12 cellular contexts compared by ENCODE assay signal in the genomic region with DNA sequence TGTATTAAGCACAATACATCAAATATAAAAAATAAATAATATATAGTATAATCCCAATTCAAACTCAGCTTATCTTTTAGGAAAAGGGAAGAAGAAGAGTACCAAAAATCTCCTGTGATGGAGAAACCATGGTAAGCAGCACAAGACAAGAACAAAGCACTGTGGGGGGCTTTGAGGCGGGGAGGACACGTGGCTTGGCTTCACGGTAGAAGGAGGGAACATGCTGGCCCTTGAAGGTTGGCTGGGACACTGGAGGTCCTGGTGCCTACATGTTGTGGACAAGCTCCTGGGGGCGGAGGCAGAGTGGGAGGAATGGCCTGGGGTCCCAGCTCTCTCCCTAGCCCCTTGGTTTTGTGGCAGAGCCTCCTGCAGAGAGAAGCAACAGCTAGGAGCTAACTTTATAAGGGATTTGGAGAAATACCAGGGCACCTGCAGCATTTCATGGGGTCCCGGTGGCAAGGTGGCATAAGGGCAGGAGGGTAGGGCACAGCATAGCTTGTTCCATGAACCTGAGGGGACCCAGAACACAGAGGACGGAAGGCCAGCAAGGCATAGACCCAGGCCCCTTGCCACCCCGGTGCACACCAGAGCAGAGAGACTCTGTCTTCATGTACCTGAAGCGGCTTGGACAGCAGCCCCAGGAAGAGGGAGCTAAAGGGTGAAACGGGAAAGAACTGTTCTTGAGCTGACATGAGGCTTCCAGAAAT.
DNase-seq lines count a peak whose midpoint lies in the region; TF ChIP-seq lines count a peak whose summit lies in the region.
"Had no signal": no experiment of that assay in that cellular context is flagged by ENCODE, and none has a peak within 500 bp of the region (broad histone marks: within the 10 kb centered on the region; RNA-seq: fewer than 3 reads in every experiment).

No MANE protein-coding gene starts in this region.

- H3K27me3 Mint-ChIP-seq in activated CD4-positive, alpha-beta memory T cell treated with anti-CD3 and anti-CD28 coated beads, Interleukin-2, amount 10 ng/mL, durations not matched to agents 7 days and 5 days = peaks cover 6% of the 10 kb centered on the region
- peaks cover 2% of the 10 kb centered on the region for H3K27me3 Mint-ChIP-seq in activated CD4-positive, alpha-beta memory T cell treated with anti-CD3 and anti-CD28 coated beads for 36 hours

- H3K4me3 Mint-ChIP-seq in activated CD4-positive, alpha-beta memory T cell treated with anti-CD3 and anti-CD28 coated beads, Interleukin-2, amount 10 ng/mL, durations not matched to agents 7 days and 5 days = no peak overlapping the region
- no peak overlapping the region for H3K4me3 Mint-ChIP-seq in activated CD4-positive, alpha-beta memory T cell treated with anti-CD3 and anti-CD28 coated beads for 36 hours

- intact Hi-C loops in activated CD4-positive, alpha-beta memory T cell treated with anti-CD3 and anti-CD28 coated beads for 36 hours (cut with micrococcal nuclease) = no loop called here

- no peak for TF ChIP-seq CTCF in HL-60 (IDR thresholded peaks at IDR 0.05; ENCODE audit: insufficient read depth, low read length)

- H3K27ac Mint-ChIP-seq in activated CD4-positive, alpha-beta memory T cell treated with anti-CD3 and anti-CD28 coated beads, Interleukin-2, amount 10 ng/mL, durations not matched to agents 7 days and 5 days = peak overlapping the region; percentile 95
- H3K27ac Mint-ChIP-seq in activated CD4-positive, alpha-beta memory T cell treated with anti-CD3 and anti-CD28 coated beads for 36 hours = no peak overlapping the region

- H3K27me3 ChIP-seq in HL-60 (ENCODE audit: insufficient read depth, poor library complexity, severe bottlenecking) = no peaks in the 10 kb centered on the region
- H3K27me3 ChIP-seq in MG63 = peaks cover 4% of the 10 kb centered on the region; the same call in 1 of the 2 replicates

- no peak for DNase-seq in activated CD4-positive, alpha-beta memory T cell treated with anti-CD3 and anti-CD28 coated beads, Interleukin-2, amount 10 ng/mL, durations not matched to agents 7 days and 5 days
- DNase-seq in activated CD4-positive, alpha-beta memory T cell treated with anti-CD3 and anti-CD28 coated beads for 36 hours = no peak
- DNase-seq in HL-60 (ENCODE audit: low read depth in 1 of 2, low spot score in 1 of 2) = no peak
- no peak for DNase-seq in caudate nucleus (lab: John Stamatoyannopoulos, UW)
- DNase-seq in MG63 = no peak
- no peak for DNase-seq in NCI-H226
- DNase-seq in stimulated activated CD4-positive, alpha-beta T cell treated with anti-CD3 and anti-CD28 coated beads, Interleukin-4, amount 100 ng/mL, for 24 hours = no peak
- DNase-seq: activated effector memory CD4-positive, alpha-beta T cell treated with anti-CD3 and anti-CD28 coated beads, Interleukin-2, amount 50 U/mL, for 16 hours; NCI-H1930; NCI-H446 treated with DMSO at 0.1 percent for 48 hours; stimulated activated naive CD8-positive, alpha-beta T cell treated with anti-CD3 and anti-CD28 coated beads, Interleukin-15, Interleukin-2, amounts not matched to agents 100 U/mL and 50 U/mL, for 24 hours had no signal

- POLR2A ChIA-PET in activated CD4-positive, alpha-beta memory T cell treated with anti-CD3 and anti-CD28 coated beads, Interleukin-2, amount 10 ng/mL, durations not matched to agents 7 days and 5 days (lab: Charles Lee) = interaction anchor here (0.9 to 2.5 kb wide), 6 partner anchors 8 to 71 kb away, joined by 3 to 21 read pairs (median 6); no protein-coding TSS in a partner anchor
- POLR2A ChIA-PET in activated CD4-positive, alpha-beta memory T cell treated with anti-CD3 and anti-CD28 coated beads for 36 hours (lab: Charles Lee) = no interaction called here

- H3K9me3 Mint-ChIP-seq in activated CD4-positive, alpha-beta memory T cell treated with anti-CD3 and anti-CD28 coated beads, Interleukin-2, amount 10 ng/mL, durations not matched to agents 7 days and 5 days = peaks cover 7% of the 10 kb centered on the region
- no peaks in the 10 kb centered on the region for H3K9me3 Mint-ChIP-seq in activated CD4-positive, alpha-beta memory T cell treated with anti-CD3 and anti-CD28 coated beads for 36 hours

- H3K27ac ChIP-seq in HL-60 (replicated peaks) = peak overlapping the region; percentile 76
- H3K27ac ChIP-seq in caudate nucleus (ENCODE audit: low read depth, low read length) = peak overlapping the region; percentile 13
- H3K27ac ChIP-seq in skin epidermis = peak overlapping the region in 17 of 21 experiments; percentile 1 to 72 (median 29)

- peaks cover 15% of the 10 kb centered on the region for H3K36me3 Mint-ChIP-seq in activated CD4-positive, alpha-beta memory T cell treated with anti-CD3 and anti-CD28 coated beads, Interleukin-2, amount 10 ng/mL, durations not matched to agents 7 days and 5 days (ENCODE audit: low read depth)
- peaks cover 2% of the 10 kb centered on the region for H3K36me3 Mint-ChIP-seq in activated CD4-positive, alpha-beta memory T cell treated with anti-CD3 and anti-CD28 coated beads for 36 hours

- CTCF ChIA-PET in activated CD4-positive, alpha-beta memory T cell treated with anti-CD3 and anti-CD28 coated beads, Interleukin-2, amount 10 ng/mL, durations not matched to agents 7 days and 5 days (lab: Charles Lee) = interaction anchor here (1.4 to 4.3 kb wide), 2 partner anchors 16 to 47 kb away, joined by 3 to 21 read pairs; no protein-coding TSS in a partner anchor
- CTCF ChIA-PET in activated CD4-positive, alpha-beta memory T cell treated with anti-CD3 and anti-CD28 coated beads for 36 hours (lab: Charles Lee) = interaction anchor here (0.7 to 1.8 kb wide), 4 partner anchors 14 to 929 kb away, joined by 3 to 5 read pairs (median 4); no protein-coding TSS in a partner anchor

- peaks cover 74% of the 10 kb centered on the region for H3K4me1 Mint-ChIP-seq in activated CD4-positive, alpha-beta memory T cell treated with anti-CD3 and anti-CD28 coated beads, Interleukin-2, amount 10 ng/mL, durations not matched to agents 7 days and 5 days
- H3K4me1 Mint-ChIP-seq in activated CD4-positive, alpha-beta memory T cell treated with anti-CD3 and anti-CD28 coated beads for 36 hours (ENCODE audit: low read depth) = peaks cover 46% of the 10 kb centered on the region

- no peak overlapping the region for H3K4me3 ChIP-seq in HL-60 (replicated peaks; ENCODE audit: insufficient read depth, low read length)
- H3K4me3 ChIP-seq in skin epidermis = no peak overlapping the region
- no peak overlapping the region for H3K4me3 ChIP-seq in MG63

- 0 out of 2 replicates have a peak, but pooled peaks cover 3% of the 10 kb centered on the region for H3K9me3 ChIP-seq in MG63

- no peaks in the 10 kb centered on the region for H3K36me3 ChIP-seq in MG63

Comparison
In these comparisons a context has a peak if more than half of its experiments do, and no peak if none do; other contexts are left out.
1. H3K27ac ChIP-seq: peak in every context shown above with its lines; median percentile 76 in HL-60; 29 in skin epidermis; 13 in caudate nucleus.